ENCODE assay signal across 17 cellular contexts in the genomic region with DNA sequence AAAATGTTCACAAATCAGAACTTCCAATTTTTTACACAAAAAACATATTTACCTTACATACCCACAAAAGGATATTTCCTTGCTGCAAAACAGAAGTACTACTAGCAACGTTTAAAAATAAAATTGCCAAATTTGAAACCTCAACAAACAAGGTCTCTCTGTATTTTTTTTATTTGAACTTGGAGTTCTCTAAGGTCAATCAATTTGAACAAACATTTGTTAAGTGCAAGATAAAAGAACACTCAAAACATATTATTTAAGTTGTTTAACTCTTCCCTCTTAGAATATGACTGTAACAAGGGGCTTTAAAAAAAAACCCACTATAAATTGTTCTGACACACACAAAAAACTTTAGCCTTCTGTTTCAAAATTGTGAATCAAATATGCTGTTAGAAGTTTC. TPM values are rescaled to one million over a fixed set of nuclear protein-coding genes. Genes with fewer than 3 reads are reported as not detected.
DNase-seq lines count a peak whose midpoint lies in the region; ATAC-seq, FAIRE-seq and TF ChIP-seq lines count a peak whose summit lies in the region.
"Had no signal": no experiment of that assay in that cellular context is flagged by ENCODE, and none has a peak within 500 bp of the region (broad histone marks: within the 10 kb centered on the region; RNA-seq: fewer than 3 reads in every experiment).

No MANE protein-coding gene starts in this region.

- CTCF ChIA-PET in activated CD8-positive, alpha-beta T cell treated with anti-CD3 and anti-CD28 coated beads for 36 hours (lab: Charles Lee), result interaction anchor here (1.8 to 3.5 kb wide), 5 partner anchors 11 to 65 kb away, joined by 7 to 29 read pairs (median 15); partner anchors contain the start of gene PNO1
- CTCF ChIA-PET in activated CD8-positive, alpha-beta T cell treated with anti-CD3 and anti-CD28 coated beads, Interleukin-2, amount 10 ng/mL, durations not matched to agents 7 days and 5 days (lab: Charles Lee), result interaction anchor here (1.2 to 3.9 kb wide), 4 partner anchors 12 to 65 kb away, joined by 3 to 38 read pairs (median 14); no protein-coding TSS in a partner anchor
- CTCF ChIA-PET in HepG2 (lab: Yijun Ruan, JAX; ENCODE audit: low intra/inter-chr PET ratio, low total read pairs), result no interaction called here

- TF ChIP-seq RAD21 in liver (IDR thresholded peaks at IDR 0.05), result peak in 1 of 2 donors; percentile 5
- no peak for TF ChIP-seq RAD21 in HepG2 (CRISPR knock-in tag; IDR thresholded peaks at IDR 0.05)

- TF ChIP-seq CTCF in activated CD8-positive, alpha-beta T cell treated with anti-CD3 and anti-CD28 coated beads for 36 hours (IDR thresholded peaks at IDR 0.05), result no peak
- TF ChIP-seq CTCF in liver (IDR thresholded peaks at IDR 0.05; ENCODE audit: low read depth, low read length, missing input control), result no peak
- no peak for TF ChIP-seq CTCF in HepG2 (CRISPR knock-in tag; IDR thresholded peaks at IDR 0.05)

- peaks cover 29% of the 10 kb centered on the region for H3K4me1 Mint-ChIP-seq in activated CD8-positive, alpha-beta T cell treated with anti-CD3 and anti-CD28 coated beads for 36 hours (ENCODE audit: low read depth)
- peaks cover 15% of the 10 kb centered on the region for H3K4me1 Mint-ChIP-seq in activated CD8-positive, alpha-beta T cell treated with anti-CD3 and anti-CD28 coated beads, Interleukin-2, amount 10 ng/mL, durations not matched to agents 7 days and 5 days (ENCODE audit: low read depth)

- peaks cover 21% of the 10 kb centered on the region for H3K36me3 Mint-ChIP-seq in activated CD8-positive, alpha-beta T cell treated with anti-CD3 and anti-CD28 coated beads for 36 hours (ENCODE audit: low read depth)
- H3K36me3 Mint-ChIP-seq in activated CD8-positive, alpha-beta T cell treated with anti-CD3 and anti-CD28 coated beads, Interleukin-2, amount 10 ng/mL, durations not matched to agents 7 days and 5 days (ENCODE audit: low read depth), result peaks cover 33% of the 10 kb centered on the region

- H3K9me3 ChIP-seq in liver (ENCODE audit: control insufficient read depth in 4 of 4, low read length in 3 of 4) (no peaks in the 10 kb centered on the region), HepG2 (ENCODE audit: low read length) (no peaks in the 10 kb centered on the region)

- TF ChIP-seq EP300 in HepG2 (IDR thresholded peaks at IDR 0.05; ENCODE audit: low read depth in 2 of 2, low read length in 2 of 2) (no peak), HepG2 (CRISPR knock-in tag; IDR thresholded peaks at IDR 0.05; ENCODE audit: borderline replicate concordance) (no peak)

- peak overlapping the region in 1 of 2 donors; percentile 69 for H3K9ac ChIP-seq in liver (ENCODE audit: low read depth in 1 of 2, low read length in 2 of 2)
- H3K9ac ChIP-seq in HepG2 (ENCODE audit: insufficient read depth, low read depth, low read length), result no peak overlapping the region

- H2AFZ ChIP-seq in HepG2 (ENCODE audit: low read length), result no peak overlapping the region

- intact Hi-C loops in activated CD8-positive, alpha-beta T cell treated with anti-CD3 and anti-CD28 coated beads for 36 hours (cut with micrococcal nuclease), result no loop called here
- intact Hi-C loops in HepG2 (cut with micrococcal nuclease; ENCODE audit: unreplicated experiment), result loop anchor here (5.0 kb wide), 1 partner anchor 65 kb away; the partner anchor contains the start of gene PPP3R1

- H3K4me1 ChIP-seq in liver (ENCODE audit: control insufficient read depth in 4 of 4, insufficient read depth in 4 of 4, low read length in 3 of 4) (peaks cover 9 to 18% (median 14%) of the 10 kb centered on the region in 4 donors), HepG2 (ENCODE audit: insufficient read depth, low read length) (peaks cover 19% of the 10 kb centered on the region)

- POLR2A ChIA-PET in activated CD8-positive, alpha-beta T cell treated with anti-CD3 and anti-CD28 coated beads for 36 hours (lab: Charles Lee), result no interaction called here
- POLR2A ChIA-PET in activated CD8-positive, alpha-beta T cell treated with anti-CD3 and anti-CD28 coated beads, Interleukin-2, amount 10 ng/mL, durations not matched to agents 7 days and 5 days (lab: Charles Lee), result no interaction called here
- POLR2A ChIA-PET in HepG2 (lab: Yijun Ruan, JAX), result no interaction called here

- 13% methylated on average over 1 of the region's 1 CpG for WGBS in liver
- WGBS in HepG2 (ENCODE audit: low lambda C conversion rate), result 5% methylated on average over 1 of the region's 1 CpG

- no peak for TF ChIP-seq POLR2A in HepG2 (IDR thresholded peaks at IDR 0.05; ENCODE audit: insufficient read depth in 1 of 2, low read depth in 2 of 2, low read length in 2 of 2)

- no peaks in the 10 kb centered on the region for H3K27me3 ChIP-seq in liver (ENCODE audit: control insufficient read depth in 4 of 4, insufficient read depth in 4 of 4, low read length in 3 of 4)
- no peaks in the 10 kb centered on the region for H3K27me3 ChIP-seq in HepG2 (ENCODE audit: control insufficient read depth in 1 of 2, insufficient read depth in 2 of 2, low read length in 2 of 2)

- no peak overlapping the region for H3K4me3 Mint-ChIP-seq in activated CD8-positive, alpha-beta T cell treated with anti-CD3 and anti-CD28 coated beads for 36 hours
- no peak overlapping the region for H3K4me3 Mint-ChIP-seq in activated CD8-positive, alpha-beta T cell treated with anti-CD3 and anti-CD28 coated beads, Interleukin-2, amount 10 ng/mL, durations not matched to agents 7 days and 5 days

- DNase-seq in activated CD8-positive, alpha-beta T cell treated with anti-CD3 and anti-CD28 coated beads for 36 hours, result no peak
- DNase-seq in activated CD8-positive, alpha-beta T cell treated with anti-CD3 and anti-CD28 coated beads, Interleukin-2, amount 10 ng/mL, durations not matched to agents 7 days and 5 days, result no peak
- DNase-seq in HepG2 (ENCODE audit: low spot score) (no peak), dermis blood vessel endothelial cell (no peak), globus pallidus (ENCODE audit: low spot score) (no peak)
- DNase-seq: DMS 273 treated with DMSO at 0.1 percent for 48 hours; KBM-7; MV-4-11; NCI-H1417 treated with DMSO at 0.1 percent for 48 hours; NCI-H2029 treated with DMSO at 0.1 percent for 48 hours; NCI-H2171 treated with DMSO at 0.1 percent for 48 hours; NCI-H446 treated with DMSO at 0.1 percent for 48 hours; NK-92 treated with Interleukin-12 subunit alpha and Interleukin-12 subunit beta, amount 100 ng/mL, for 24 hours had no signal

- peaks cover 7% of the 10 kb centered on the region for H4K20me1 ChIP-seq in HepG2 (ENCODE audit: insufficient read depth, low read length)

- peaks cover 2 to 6% (median 4%) of the 10 kb centered on the region in 4 donors for H3K36me3 ChIP-seq in liver (ENCODE audit: control insufficient read depth in 4 of 4, insufficient read depth in 3 of 4, low read depth in 1 of 4, low read length in 3 of 4)
- H3K36me3 ChIP-seq in HepG2 (replicated peaks in 1 of 2; ENCODE audit: control insufficient read depth in 1 of 2, insufficient read depth in 2 of 2, low read length in 2 of 2), result peaks cover 9 to 26% of the 10 kb centered on the region in 2 experiments

- no peak overlapping the region for H3K4me2 ChIP-seq in HepG2 (ENCODE audit: low read depth, low read length)

- no TSS peak for BruUV-seq in HepG2 (replicated peaks; lab: Mats Ljungman, UMichigan)

- H3K27me3 Mint-ChIP-seq in activated CD8-positive, alpha-beta T cell treated with anti-CD3 and anti-CD28 coated beads for 36 hours, result no peaks in the 10 kb centered on the region
- no peaks in the 10 kb centered on the region for H3K27me3 Mint-ChIP-seq in activated CD8-positive, alpha-beta T cell treated with anti-CD3 and anti-CD28 coated beads, Interleukin-2, amount 10 ng/mL, durations not matched to agents 7 days and 5 days (ENCODE audit: low read depth)

- peak overlapping the region; percentile 51 for H3K27ac Mint-ChIP-seq in activated CD8-positive, alpha-beta T cell treated with anti-CD3 and anti-CD28 coated beads for 36 hours
- no peak overlapping the region for H3K27ac Mint-ChIP-seq in activated CD8-positive, alpha-beta T cell treated with anti-CD3 and anti-CD28 coated beads, Interleukin-2, amount 10 ng/mL, durations not matched to agents 7 days and 5 days

- H3K27ac ChIP-seq in liver (ENCODE audit: low read depth in 1 of 2, low read length in 2 of 2) (peak overlapping the region in 1 of 2 donors; percentile 8), HepG2 (ENCODE audit: extremely low read length, insufficient read depth, low read length) (no peak overlapping the region)
- H3K27ac ChIP-seq: 22Rv1 had no signal

- peaks cover 30% of the 10 kb centered on the region for H3K79me2 ChIP-seq in HepG2 (ENCODE audit: insufficient read depth, low read length)

- H3K9me3 Mint-ChIP-seq in activated CD8-positive, alpha-beta T cell treated with anti-CD3 and anti-CD28 coated beads for 36 hours, result no peaks in the 10 kb centered on the region
- H3K9me3 Mint-ChIP-seq in activated CD8-positive, alpha-beta T cell treated with anti-CD3 and anti-CD28 coated beads, Interleukin-2, amount 10 ng/mL, durations not matched to agents 7 days and 5 days (ENCODE audit: insufficient read depth), result no peaks in the 10 kb centered on the region

- H3K4me3 ChIP-seq in liver (ENCODE audit: low read depth in 1 of 3, low read length in 3 of 3), result peak overlapping the region in 1 of 3 donors; percentile 30
- no peak overlapping the region for H3K4me3 ChIP-seq in HepG2 (replicated peaks in 1 of 3; ENCODE audit: insufficient read depth in 1 of 3, low read depth in 2 of 3, low read length in 3 of 3)

- in situ Hi-C loops in HepG2 (cut with HindIII; ENCODE audit: extremely low pct_ligation_motif_present, low pct_unique_long_range_greater_than_20kb), result no loop called here

- ATAC-seq in activated CD8-positive, alpha-beta T cell treated with anti-CD3 and anti-CD28 coated beads for 36 hours, result no peak
- no peak for ATAC-seq in activated CD8-positive, alpha-beta T cell treated with anti-CD3 and anti-CD28 coated beads, Interleukin-2, amount 10 ng/mL, durations not matched to agents 7 days and 5 days
- no peak for ATAC-seq in HepG2
- no peak for ATAC-seq in GM21576 (IDR thresholded peaks at IDR 0.05; ENCODE audit: unreplicated experiment)

- FAIRE-seq in HepG2 (lab: Jason Lieb, UNC), result no peak
- peak; percentile 60 for FAIRE-seq in islet of Langerhans (lab: Jason Lieb, UNC)

RNA-seq across cellular contexts. Expression of gene PNO1, which starts 29.6 kb away (rescaled TPM):
- total RNA-seq in activated CD8-positive, alpha-beta T cell treated with anti-CD3 and anti-CD28 coated beads for 36 hours, result 10 to 100 TPM; 25.1 to 26.2 TPM
- total RNA-seq in activated CD8-positive, alpha-beta T cell treated with anti-CD3 and anti-CD28 coated beads, Interleukin-2, amount 10 ng/mL, durations not matched to agents 7 days and 5 days, result 10 to 100 TPM; 12.3 to 13.3 TPM
- total RNA-seq in liver (1 to 10 TPM; 5.5 to 9.5 TPM), HepG2 (2016; rRNA removed; fragmentation: Illumina TruSeq; extraction: Trizol) (48.5 and 68.2 TPM in 2 replicates), dermis blood vessel endothelial cell (12.4 and 17.5 TPM in 2 replicates)
- polyA plus RNA-seq in liver (1 to 10 TPM; 7.9 to 8.9 TPM), HepG2 (2011; rRNA removed) (11.6 and 12.8 TPM in 2 replicates)
- total RNA-seq in HepG2 (2016; cell fraction: cytosol; rRNA removed; fragmentation: Illumina TruSeq; extraction: Trizol; ENCODE audit: low read depth), result 13.1 and 15.0 TPM in 2 replicates
- total RNA-seq in HepG2 (2016; cell fraction: insoluble cytoplasmic fraction; rRNA removed; fragmentation: Illumina TruSeq; extraction: Trizol), result 49.6 and 72.8 TPM in 2 replicates
- 25.8 and 28.2 TPM in 2 replicates for total RNA-seq in HepG2 (2016; cell fraction: membrane; rRNA removed; fragmentation: Illumina TruSeq; extraction: Trizol)
- 18.3 and 19.6 TPM in 2 replicates for total RNA-seq in HepG2 (2016; cell fraction: nucleus; rRNA removed; fragmentation: Illumina TruSeq; extraction: Trizol)
- 9.2 and 12.2 TPM in 2 replicates for polyA plus RNA-seq in HepG2 (2011; cell fraction: cytosol; rRNA removed)
- polyA plus RNA-seq in HepG2 (2011; cell fraction: nucleus; rRNA removed), result 3.6 and 4.4 TPM in 2 replicates
- polyA plus RNA-seq in HepG2 (2012), result 19.2 and 21.4 TPM in 2 replicates
- polyA plus RNA-seq in HepG2 (2016; cell fraction: cytosol; fragmentation: Illumina TruSeq; extraction: Trizol; ENCODE audit: low read depth), result 13.2 and 13.3 TPM in 2 replicates
- 64.7 and 73.1 TPM in 2 replicates for polyA plus RNA-seq in HepG2 (2016; cell fraction: insoluble cytoplasmic fraction; fragmentation: Illumina TruSeq; extraction: Trizol; ENCODE audit: low read depth)
- polyA plus RNA-seq in HepG2 (2016; cell fraction: membrane; fragmentation: Illumina TruSeq; extraction: Trizol; ENCODE audit: low read depth), result 18.4 and 19.1 TPM in 2 replicates
- 29.7 and 31.3 TPM in 2 replicates for polyA plus RNA-seq in HepG2 (2016; cell fraction: nucleus; fragmentation: Illumina TruSeq; extraction: Trizol; ENCODE audit: insufficient read depth, low read depth)
- 4.5 and 9.7 TPM in 2 replicates for polyA minus RNA-seq in HepG2 (2011; rRNA and poly(A)+ RNA removed; ENCODE audit: low replicate concordance)
- polyA minus RNA-seq in HepG2 (2011; cell fraction: cytosol; rRNA and poly(A)+ RNA removed), result 6.2 and 8.3 TPM in 2 replicates
- polyA minus RNA-seq in HepG2 (2011; cell fraction: nucleus; rRNA and poly(A)+ RNA removed), result 5.5 and 6.7 TPM in 2 replicates
